In the genomic region with DNA sequence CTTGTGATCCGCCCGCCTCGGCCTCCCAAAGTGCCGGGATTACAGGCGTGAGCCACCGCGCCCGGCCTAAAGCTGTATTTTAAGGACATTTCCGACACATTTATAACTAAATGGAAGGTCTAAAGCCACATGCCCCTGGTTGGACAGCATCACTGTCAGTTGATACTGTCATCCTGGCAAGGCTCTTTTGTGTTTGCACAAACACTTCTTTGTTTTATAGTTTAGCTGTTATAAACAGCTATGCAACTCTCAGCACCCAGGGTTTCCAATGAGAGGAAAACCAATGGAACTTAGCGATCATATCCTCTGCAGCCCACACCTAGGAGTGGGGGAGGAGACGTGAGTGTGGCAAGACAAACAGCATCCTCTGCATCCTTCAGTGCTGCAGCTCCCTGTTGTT, we compare ENCODE assay signal across 21 cellular contexts.
"Had no signal": no experiment of that assay in that cellular context is flagged by ENCODE, and none has a peak within 500 bp of the region (broad histone marks: within the 10 kb centered on the region; RNA-seq: fewer than 3 reads in every experiment).

No MANE protein-coding gene starts in this region.

- H3K4me1 ChIP-seq: parathyroid adenoma, testis, upper lobe of left lung had no signal

- H3K36me3 ChIP-seq: upper lobe of left lung had no signal

- H2AFZ ChIP-seq: parathyroid adenoma had no signal

- H3K9me3 Mint-ChIP-seq: activated naive CD4-positive, alpha-beta T cell treated with anti-CD3 and anti-CD28 coated beads, Interleukin-2, amount 50 U/mL, for 72 hours; activated T-helper 2 cell treated with anti-CD3 and anti-CD28 coated beads, Interferon-gamma antibody, Interleukin-2, Interleukin-4, amounts not matched to agents 10 μg/mL and 5 μg/mL and 100 μg/mL, durations not matched to agents 14 hours and 24 hours and 36 hours; naive thymus-derived CD8-positive, alpha-beta T cell had no signal

- H3K79me2 ChIP-seq: parathyroid adenoma had no signal

- DNase-seq: activated CD4-positive, alpha-beta T cell treated with anti-CD3 and anti-CD28 coated beads for 1 hour; activated CD4-positive, alpha-beta T cell treated with anti-CD3 and anti-CD28 coated beads, Interleukin-2, amount 50 U/mL, for 48 hours; central memory CD4-positive, alpha-beta T cell; effector CD4-positive, alpha-beta T cell; foreskin fibroblast; naive thymus-derived CD8-positive, alpha-beta T cell; stimulated activated CD4-positive, alpha-beta T cell treated with anti-CD3 and anti-CD28 coated beads, Interleukin-15, amount 100 ng/mL, for 24 hours; stimulated activated CD4-positive, alpha-beta T cell treated with anti-CD3 and anti-CD28 coated beads, Interleukin-4, amount 100 ng/mL, for 1 hour; stimulated activated naive CD8-positive, alpha-beta T cell treated with anti-CD3 and anti-CD28 coated beads, Interleukin-15, Interleukin-2, amounts not matched to agents 100 U/mL and 50 U/mL, for 24 hours; T-helper 1 cell; T1000; testis; upper lobe of left lung had no signal

- H3K27ac ChIP-seq: coronary artery, heart right ventricle, parathyroid adenoma, skin epidermis, testis, upper lobe of left lung had no signal

- H3K27ac Mint-ChIP-seq: activated T-helper 2 cell treated with anti-CD3 and anti-CD28 coated beads, Interferon-gamma antibody, Interleukin-2, Interleukin-4, amounts not matched to agents 10 μg/mL and 5 μg/mL and 100 μg/mL, durations not matched to agents 14 hours and 24 hours and 36 hours had no signal

- H3K27me3 Mint-ChIP-seq: naive thymus-derived CD8-positive, alpha-beta T cell had no signal

- H3K4me3 Mint-ChIP-seq: naive thymus-derived CD8-positive, alpha-beta T cell had no signal

- H3K36me3 Mint-ChIP-seq: activated naive CD4-positive, alpha-beta T cell treated with anti-CD3 and anti-CD28 coated beads, Interleukin-2, amount 50 U/mL, for 72 hours; naive thymus-derived CD8-positive, alpha-beta T cell had no signal

- H3K27me3 ChIP-seq: heart right ventricle, testis, upper lobe of left lung had no signal

- H3K9ac ChIP-seq: parathyroid adenoma had no signal

- ATAC-seq: activated naive CD4-positive, alpha-beta T cell treated with anti-CD3 and anti-CD28 coated beads, Interleukin-2, amount 50 U/mL, for 72 hours; left lobe of liver; naive thymus-derived CD8-positive, alpha-beta T cell; SK-N-SH treated with all-trans-retinoic acid at 6 μM for 48 hours; stimulated activated naive CD8-positive, alpha-beta T cell treated with anti-CD3 and anti-CD28 coated beads, Interleukin-15, Interleukin-2, amounts not matched to agents 100 U/mL and 50 U/mL, for 24 hours had no signal

- H3K4me3 ChIP-seq: coronary artery, heart right ventricle, skin epidermis, testis, upper lobe of left lung had no signal

- H3K9me3 ChIP-seq: heart right ventricle, testis, upper lobe of left lung had no signal
